Comparison of ENCODE assay signal across 18 cellular contexts in the genomic region with DNA sequence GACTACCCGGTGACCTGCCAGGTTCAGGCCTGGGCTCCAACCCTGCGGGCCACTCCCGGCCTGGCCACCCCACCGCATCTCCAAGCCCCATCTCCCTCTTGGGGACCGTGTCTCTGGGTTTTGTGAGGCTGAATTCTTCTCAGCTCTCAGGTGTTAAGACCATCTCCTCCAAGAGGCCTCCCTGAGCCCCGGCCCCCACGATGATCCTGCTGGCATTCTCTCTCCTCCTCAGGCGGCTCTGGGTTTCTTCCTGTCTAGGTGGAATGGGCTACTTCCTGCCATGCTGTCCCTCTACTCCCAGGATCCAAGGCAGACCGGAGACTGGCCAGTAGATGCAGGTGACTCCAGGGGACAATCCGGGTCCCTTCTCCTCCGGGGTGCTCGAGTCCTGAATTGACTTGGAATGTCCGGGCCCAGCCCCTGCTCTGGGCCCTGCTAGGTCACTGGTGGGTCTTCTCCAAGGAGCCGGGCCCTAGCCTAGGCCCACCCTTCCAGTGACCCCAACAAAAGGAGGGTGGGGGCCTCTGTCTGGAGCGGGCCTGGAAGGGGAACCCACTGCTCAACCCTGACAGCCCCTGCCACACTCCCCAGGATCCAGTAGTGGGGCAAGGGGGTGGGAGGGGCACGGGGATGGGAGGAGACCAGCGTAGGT.
DNase-seq lines count a peak whose midpoint lies in the region; ATAC-seq and TF ChIP-seq lines count a peak whose summit lies in the region.
"Had no signal": no experiment of that assay in that cellular context is flagged by ENCODE, and none has a peak within 500 bp of the region (broad histone marks: within the 10 kb centered on the region; RNA-seq: fewer than 3 reads in every experiment).

No MANE protein-coding gene starts in this region.

- H3K9me2 ChIP-seq in MM.1S (replicated peaks; ENCODE audit: insufficient read depth, low read length), result no peaks in the 10 kb centered on the region

- POLR2A ChIA-PET in naive thymus-derived CD4-positive, alpha-beta T cell (lab: Charles Lee), result no interaction called here

- H3K27ac ChIP-seq in cingulate gyrus (ENCODE audit: low read depth, low read length) (peak overlapping the region; percentile 39), mesenchymal stem cell (ENCODE audit: low read length, poor library complexity, severe bottlenecking) (no peak overlapping the region), MM.1S (ENCODE audit: low read length) (no peak overlapping the region)
- no peak overlapping the region for H3K27ac ChIP-seq in naive thymus-derived CD4-positive, alpha-beta T cell (ENCODE audit: low read depth, low read length)
- H3K27ac ChIP-seq: SJSA1 had no signal

- H3K4me2 ChIP-seq in mesenchymal stem cell (ENCODE audit: low read length, poor library complexity, severe bottlenecking) (no peak overlapping the region), MM.1S (ENCODE audit: low read depth, low read length) (no peak overlapping the region)

- peak overlapping the region; percentile 20 for H2BK120ac ChIP-seq in mesenchymal stem cell (ENCODE audit: low read depth, low read length)

- peaks cover 38% of the 10 kb centered on the region for H3K4me1 ChIP-seq in mesenchymal stem cell (ENCODE audit: control insufficient read depth, insufficient read depth, low read depth, low read length)
- 0 out of 2 replicates have a peak, but pooled peaks cover 2% of the 10 kb centered on the region for H3K4me1 ChIP-seq in MM.1S (ENCODE audit: low read length)
- no peaks in the 10 kb centered on the region for H3K4me1 ChIP-seq in naive thymus-derived CD4-positive, alpha-beta T cell (ENCODE audit: control insufficient read depth in 2 of 2, insufficient read depth in 2 of 2, low read length in 2 of 2)
- H3K4me1 ChIP-seq: SJSA1 had no signal

- no peaks in the 10 kb centered on the region for H3K36me3 Mint-ChIP-seq in stimulated activated effector memory CD8-positive, alpha-beta T cell treated with anti-CD3 and anti-CD28 coated beads, Interleukin-12 subunit alpha, Interleukin-12 subunit beta, amount 100 ng/mL, for 72 hours
- H3K36me3 Mint-ChIP-seq in naive thymus-derived CD4-positive, alpha-beta T cell, result no peaks in the 10 kb centered on the region

- H4K91ac ChIP-seq in mesenchymal stem cell (ENCODE audit: low read length), result peak overlapping the region; percentile 67

- H2BK12ac ChIP-seq in mesenchymal stem cell (ENCODE audit: low read length in 2 of 2), result peak overlapping the region; percentile 63 to 75

- DNase-seq in H7, result peak; percentile 70
- no peak for DNase-seq in mesenchymal stem cell
- no peak for DNase-seq in stimulated activated effector memory CD8-positive, alpha-beta T cell treated with anti-CD3 and anti-CD28 coated beads, Interleukin-12 subunit alpha, Interleukin-12 subunit beta, amount 100 ng/mL, for 72 hours (ENCODE audit: low spot score in 2 of 2)
- DNase-seq in occipital lobe (lab: John Stamatoyannopoulos, UW), result no peak
- no peak for DNase-seq in MM.1S
- DNase-seq in naive thymus-derived CD4-positive, alpha-beta T cell, result no peak
- no peak for DNase-seq in NCI-H2081 treated with DMSO at 0.1 percent for 48 hours (lab: John Stamatoyannopoulos, UW)
- DNase-seq: activated CD4-positive, alpha-beta T cell treated with anti-CD3 and anti-CD28 coated beads for 48 hours; activated CD8-positive, alpha-beta memory T cell treated with anti-CD3 and anti-CD28 coated beads, Interleukin-2, amount 50 U/mL, for 48 hours; activated naive CD4-positive, alpha-beta T cell treated with anti-CD3 and anti-CD28 coated beads for 36 hours; effector memory CD4-positive, alpha-beta T cell; NCI-H187 treated with DMSO at 0.1 percent for 48 hours; stimulated activated CD4-positive, alpha-beta T cell treated with anti-CD3 and anti-CD28 coated beads, Interleukin-15, amount 100 ng/mL, for 24 hours; T-helper 9 cell had no signal

- H3K4me1 Mint-ChIP-seq in stimulated activated effector memory CD8-positive, alpha-beta T cell treated with anti-CD3 and anti-CD28 coated beads, Interleukin-12 subunit alpha, Interleukin-12 subunit beta, amount 100 ng/mL, for 72 hours, result peaks cover under 1% of the 10 kb centered on the region
- H3K4me1 Mint-ChIP-seq in naive thymus-derived CD4-positive, alpha-beta T cell, result peaks cover 0 to 14% (median 4%) of the 10 kb centered on the region in 7 donors

- H3K79me1 ChIP-seq in mesenchymal stem cell (replicated peaks; ENCODE audit: low read length, poor library complexity, severe bottlenecking), result no peaks in the 10 kb centered on the region

- no peaks in the 10 kb centered on the region for H4K20me1 ChIP-seq in MM.1S (ENCODE audit: insufficient read depth, low read length)

- ATAC-seq in stimulated activated effector memory CD8-positive, alpha-beta T cell treated with anti-CD3 and anti-CD28 coated beads, Interleukin-12 subunit alpha, Interleukin-12 subunit beta, amount 100 ng/mL, for 72 hours, result peak; percentile 6
- ATAC-seq in naive thymus-derived CD4-positive, alpha-beta T cell, result no peak
- ATAC-seq: left colon had no signal

- intact Hi-C loops in naive thymus-derived CD4-positive, alpha-beta T cell (cut with micrococcal nuclease), result no loop called here

- H2BK5ac ChIP-seq in mesenchymal stem cell (ENCODE audit: low read depth, low read length, poor library complexity, severe bottlenecking), result no peak overlapping the region

- peaks cover 0 to 6% (median 0%) of the 10 kb centered on the region in 5 donors for H3K27me3 Mint-ChIP-seq in naive thymus-derived CD4-positive, alpha-beta T cell

- peaks cover 8% of the 10 kb centered on the region for H3K9me3 ChIP-seq in mesenchymal stem cell (ENCODE audit: control insufficient read depth, low read length)
- H3K9me3 ChIP-seq in MM.1S (replicated peaks; ENCODE audit: insufficient read depth, low read length), result no peaks in the 10 kb centered on the region
- no peaks in the 10 kb centered on the region for H3K9me3 ChIP-seq in naive thymus-derived CD4-positive, alpha-beta T cell (ENCODE audit: control insufficient read depth in 2 of 3, low read length in 3 of 3)

- H3K23ac ChIP-seq in mesenchymal stem cell (ENCODE audit: low read length in 2 of 2), result no peak overlapping the region

- H3K27ac Mint-ChIP-seq in stimulated activated effector memory CD8-positive, alpha-beta T cell treated with anti-CD3 and anti-CD28 coated beads, Interleukin-12 subunit alpha, Interleukin-12 subunit beta, amount 100 ng/mL, for 72 hours, result no peak overlapping the region
- H3K27ac Mint-ChIP-seq in naive thymus-derived CD4-positive, alpha-beta T cell, result no peak overlapping the region
- H3K27ac Mint-ChIP-seq: activated naive CD4-positive, alpha-beta T cell treated with anti-CD3 and anti-CD28 coated beads for 36 hours; progenitor cell of endocrine pancreas had no signal

- TF ChIP-seq CTCF in MM.1S (IDR thresholded peaks at IDR 0.05; ENCODE audit: low read length), result no peak

- no peaks in the 10 kb centered on the region for H3K79me2 ChIP-seq in MM.1S (ENCODE audit: low read length)

- CTCF ChIA-PET in naive thymus-derived CD4-positive, alpha-beta T cell (lab: Charles Lee), result no interaction called here

- peak overlapping the region; percentile 31 for H4K8ac ChIP-seq in mesenchymal stem cell (ENCODE audit: low read length)

- H3K18ac ChIP-seq in mesenchymal stem cell (ENCODE audit: low read depth in 1 of 2, low read length in 2 of 2), result peak overlapping the region in 1 of 2 experiments; percentile 62

- H3K9me3 Mint-ChIP-seq in stimulated activated effector memory CD8-positive, alpha-beta T cell treated with anti-CD3 and anti-CD28 coated beads, Interleukin-12 subunit alpha, Interleukin-12 subunit beta, amount 100 ng/mL, for 72 hours, result no peaks in the 10 kb centered on the region
- no peaks in the 10 kb centered on the region for H3K9me3 Mint-ChIP-seq in naive thymus-derived CD4-positive, alpha-beta T cell
- H3K9me3 Mint-ChIP-seq: activated naive CD4-positive, alpha-beta T cell treated with anti-CD3 and anti-CD28 coated beads for 36 hours had no signal

- H3K4me3 ChIP-seq in H7 (ENCODE audit: insufficient read depth, low read depth, low read length), result no peak overlapping the region
- no peak overlapping the region for H3K4me3 ChIP-seq in mesenchymal stem cell (ENCODE audit: insufficient read depth in 1 of 2, low read depth in 1 of 2, low read length in 2 of 2)
- no peak overlapping the region for H3K4me3 ChIP-seq in MM.1S (ENCODE audit: low read length)
- no peak overlapping the region for H3K4me3 ChIP-seq in naive thymus-derived CD4-positive, alpha-beta T cell (ENCODE audit: low read length)
- H3K4me3 ChIP-seq: SJSA1 had no signal

- H3K9ac ChIP-seq in mesenchymal stem cell (ENCODE audit: low read length) (no peak overlapping the region), MM.1S (ENCODE audit: low read length) (no peak overlapping the region)

- no peak overlapping the region for H3K14ac ChIP-seq in mesenchymal stem cell (ENCODE audit: low read length in 2 of 2)

- WGBS in mesenchymal stem cell, result 87% methylated on average over 15 of the region's 17 CpGs

- peak overlapping the region; percentile 21 for H2AK5ac ChIP-seq in mesenchymal stem cell (ENCODE audit: low read length, severe bottlenecking)

- H3K36me3 ChIP-seq in H7 (replicated peaks; ENCODE audit: control insufficient read depth, insufficient read depth, low read length), result no peaks in the 10 kb centered on the region
- no peaks in the 10 kb centered on the region for H3K36me3 ChIP-seq in mesenchymal stem cell (ENCODE audit: control insufficient read depth in 1 of 2, insufficient read depth in 2 of 2, low read depth in 1 of 2, low read length in 2 of 2)
- no peaks in the 10 kb centered on the region for H3K36me3 ChIP-seq in MM.1S (replicated peaks; ENCODE audit: insufficient read depth, low read length)
- H3K36me3 ChIP-seq in naive thymus-derived CD4-positive, alpha-beta T cell (ENCODE audit: control insufficient read depth in 2 of 3, insufficient read depth in 3 of 3, low read length in 3 of 3), result no peaks in the 10 kb centered on the region
- H3K36me3 ChIP-seq: SJSA1 had no signal

- H3K4me3 Mint-ChIP-seq in stimulated activated effector memory CD8-positive, alpha-beta T cell treated with anti-CD3 and anti-CD28 coated beads, Interleukin-12 subunit alpha, Interleukin-12 subunit beta, amount 100 ng/mL, for 72 hours, result no peak overlapping the region
- H3K4me3 Mint-ChIP-seq in naive thymus-derived CD4-positive, alpha-beta T cell, result no peak overlapping the region
- H3K4me3 Mint-ChIP-seq: activated naive CD4-positive, alpha-beta T cell treated with anti-CD3 and anti-CD28 coated beads for 36 hours had no signal

- no peak overlapping the region for H2AFZ ChIP-seq in mesenchymal stem cell (ENCODE audit: low read depth, low read length)
- H2AFZ ChIP-seq in MM.1S (ENCODE audit: low read length), result no peak overlapping the region

- peak overlapping the region; percentile 13 to 26 for H3K4ac ChIP-seq in mesenchymal stem cell (ENCODE audit: low read depth in 1 of 2, low read length in 2 of 2)

- H2BK15ac ChIP-seq in mesenchymal stem cell (ENCODE audit: low read depth, poor library complexity, severe bottlenecking), result peak overlapping the region; percentile 63

- H3K27me3 ChIP-seq in H7 (ENCODE audit: control insufficient read depth, insufficient read depth, low read length) (no peaks in the 10 kb centered on the region), mesenchymal stem cell (ENCODE audit: control insufficient read depth in 1 of 2, insufficient read depth in 1 of 2, low read length in 2 of 2) (peaks cover 4 to 13% of the 10 kb centered on the region in 2 experiments), MM.1S (replicated peaks; ENCODE audit: insufficient read depth, low read length) (peaks cover 26% of the 10 kb centered on the region)
- no peaks in the 10 kb centered on the region for H3K27me3 ChIP-seq in naive thymus-derived CD4-positive, alpha-beta T cell (ENCODE audit: control insufficient read depth in 2 of 2, insufficient read depth in 2 of 2, low read length in 2 of 2)
- H3K27me3 ChIP-seq: SJSA1 had no signal

- no peaks in the 10 kb centered on the region for H3F3A ChIP-seq in MM.1S (ENCODE audit: insufficient read depth, low read length)
